10 cellular contexts compared by ENCODE assay signal in genomic region chr17:8250101-8250500, GRCh38. TPM values are rescaled to one million over a fixed set of nuclear protein-coding genes. Genes with fewer than 3 reads are reported as not detected.
DNase-seq lines count a peak whose midpoint lies in the region; TF ChIP-seq lines count a peak whose summit lies in the region.
"Had no signal": no experiment of that assay in that cellular context is flagged by ENCODE, and none has a peak within 500 bp of the region (broad histone marks: within the 10 kb centered on the region; RNA-seq: fewer than 3 reads in every experiment).

No MANE protein-coding gene starts in this region.

- H3K36me3 Mint-ChIP-seq in activated CD4-positive, alpha-beta memory T cell treated with anti-CD3 and anti-CD28 coated beads, Interleukin-2, amount 10 ng/mL, durations not matched to agents 7 days and 5 days (ENCODE audit: low read depth): peaks cover 35% of the 10 kb centered on the region

- no peaks in the 10 kb centered on the region for H3K9me3 ChIP-seq in HAP-1
- no peaks in the 10 kb centered on the region for H3K9me3 ChIP-seq in iPS-18c (ENCODE audit: control insufficient read depth, insufficient read depth, low read length)

- H3K4me1 ChIP-seq in HAP-1: peaks cover 6% of the 10 kb centered on the region

- in situ Hi-C loops in HAP-1 (cut with MboI; ENCODE audit: low sequenced_read_pairs): no loop called here

- no peak for DNase-seq in AG04449 (ENCODE audit: low read depth, low spot score)
- DNase-seq in HAP-1 (ENCODE audit: low spot score in 2 of 2): no peak
- DNase-seq in activated CD4-positive, alpha-beta memory T cell treated with anti-CD3 and anti-CD28 coated beads, Interleukin-2, amount 10 ng/mL, durations not matched to agents 7 days and 5 days: no peak
- DNase-seq in retina: no peak
- no peak for DNase-seq in activated CD8-positive, alpha-beta memory T cell treated with anti-CD3 and anti-CD28 coated beads, Interleukin-2, amount 50 U/mL, for 4 hours
- DNase-seq in SHP77 (lab: John Stamatoyannopoulos, UW): no peak
- no peak for DNase-seq in superior temporal gyrus (ENCODE audit: extremely low spot score)
- DNase-seq: HCEC 1CT, NCI-H1048 had no signal

- H3K27me3 ChIP-seq in HAP-1 (ENCODE audit: low read depth): no peaks in the 10 kb centered on the region

- TF ChIP-seq CTCF in AG04449 (IDR thresholded peaks at IDR 0.05; ENCODE audit: insufficient read depth, low read length, missing control alignments): no peak

- peaks cover 39% of the 10 kb centered on the region for H3K4me1 Mint-ChIP-seq in activated CD4-positive, alpha-beta memory T cell treated with anti-CD3 and anti-CD28 coated beads, Interleukin-2, amount 10 ng/mL, durations not matched to agents 7 days and 5 days

- H3K27me3 Mint-ChIP-seq in activated CD4-positive, alpha-beta memory T cell treated with anti-CD3 and anti-CD28 coated beads, Interleukin-2, amount 10 ng/mL, durations not matched to agents 7 days and 5 days: no peaks in the 10 kb centered on the region

- H3K36me3 ChIP-seq in HAP-1 (replicated peaks): peaks cover 21% of the 10 kb centered on the region

- peak overlapping the region; percentile 94 for H3K4me3 Mint-ChIP-seq in activated CD4-positive, alpha-beta memory T cell treated with anti-CD3 and anti-CD28 coated beads, Interleukin-2, amount 10 ng/mL, durations not matched to agents 7 days and 5 days

- POLR2A ChIA-PET in AG04449 (lab: Yijun Ruan, JAX): no interaction called here
- POLR2A ChIA-PET in activated CD4-positive, alpha-beta memory T cell treated with anti-CD3 and anti-CD28 coated beads, Interleukin-2, amount 10 ng/mL, durations not matched to agents 7 days and 5 days (lab: Charles Lee): interaction anchor here (1.0 to 9.9 kb wide), 16 partner anchors 15 to 131 kb away, joined by 3 to 371 read pairs (median 8); partner anchors contain the start of genes ALOXE3, AURKB, BORCS6 and HES7

- CTCF ChIA-PET in AG04449 (lab: Yijun Ruan, JAX): interaction anchor here (1.9 to 2.1 kb wide), 2 partner anchors 51 to 131 kb away, joined by 7 to 9 read pairs; partner anchors contain the start of gene ALOXE3
- CTCF ChIA-PET in activated CD4-positive, alpha-beta memory T cell treated with anti-CD3 and anti-CD28 coated beads, Interleukin-2, amount 10 ng/mL, durations not matched to agents 7 days and 5 days (lab: Charles Lee): interaction anchor here (0.6 to 4.7 kb wide), 6 partner anchors 28 to 134 kb away, joined by 3 to 40 read pairs (median 9); partner anchors contain the start of gene SLC25A35

- H3K27ac Mint-ChIP-seq in activated CD4-positive, alpha-beta memory T cell treated with anti-CD3 and anti-CD28 coated beads, Interleukin-2, amount 10 ng/mL, durations not matched to agents 7 days and 5 days: peak overlapping the region; percentile 100

- no peaks in the 10 kb centered on the region for H3K9me3 Mint-ChIP-seq in activated CD4-positive, alpha-beta memory T cell treated with anti-CD3 and anti-CD28 coated beads, Interleukin-2, amount 10 ng/mL, durations not matched to agents 7 days and 5 days

- H3K4me3 ChIP-seq in AG04449 (ENCODE audit: low read depth, low read length) (peak overlapping the region; percentile 99), HAP-1 (peak overlapping the region; percentile 91), iPS-18c (ENCODE audit: insufficient read depth, low read depth, low read length) (peak overlapping the region; percentile 99; the same call in 1 of the 2 replicates)

RNA-seq across cellular contexts. Expression of gene PFAS, which starts 1.0 kb away (rescaled TPM):
- total RNA-seq in activated CD4-positive, alpha-beta memory T cell treated with anti-CD3 and anti-CD28 coated beads, Interleukin-2, amount 10 ng/mL, durations not matched to agents 7 days and 5 days: 10 to 100 TPM; 43.6 to 45.9 TPM

RNA-seq across cellular contexts. Expression of gene CTC1, which starts 2.2 kb away (rescaled TPM):
- total RNA-seq in activated CD4-positive, alpha-beta memory T cell treated with anti-CD3 and anti-CD28 coated beads, Interleukin-2, amount 10 ng/mL, durations not matched to agents 7 days and 5 days: 100 to 1,000 TPM; 116 to 120 TPM

RNA-seq across cellular contexts. Expression of gene RANGRF, which starts 38.4 kb away (rescaled TPM):
- 10 to 100 TPM; 45.4 to 49.4 TPM for total RNA-seq in activated CD4-positive, alpha-beta memory T cell treated with anti-CD3 and anti-CD28 coated beads, Interleukin-2, amount 10 ng/mL, durations not matched to agents 7 days and 5 days

RNA-seq across cellular contexts. Expression of gene AURKB, which starts 39.7 kb away (rescaled TPM):
- total RNA-seq in activated CD4-positive, alpha-beta memory T cell treated with anti-CD3 and anti-CD28 coated beads, Interleukin-2, amount 10 ng/mL, durations not matched to agents 7 days and 5 days: 100 to 1,000 TPM; 160 to 167 TPM

RNA-seq across cellular contexts. Expression of gene SLC25A35, which starts 45.1 kb away (rescaled TPM):
- total RNA-seq in activated CD4-positive, alpha-beta memory T cell treated with anti-CD3 and anti-CD28 coated beads, Interleukin-2, amount 10 ng/mL, durations not matched to agents 7 days and 5 days: 10 to 100 TPM; 11.8 to 12.0 TPM
